In the genomic region with DNA sequence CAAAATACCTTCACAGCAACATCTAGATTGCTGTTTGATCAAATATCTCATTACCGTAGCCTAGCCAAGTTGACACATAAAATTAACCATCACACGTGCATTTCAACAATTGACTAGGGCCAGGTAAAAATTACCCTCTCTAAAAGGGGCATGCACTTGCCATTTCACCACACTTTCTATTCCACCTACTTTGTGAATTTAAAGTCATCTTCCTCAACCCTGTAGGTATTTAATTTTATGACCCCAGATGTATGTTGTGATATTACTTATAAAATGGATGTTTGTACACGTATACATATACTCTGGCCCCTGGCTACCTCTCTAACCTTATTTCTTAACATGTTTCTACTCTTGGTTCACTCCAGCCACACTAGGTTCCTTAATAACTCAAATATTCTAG, we compare ENCODE assay signal across 17 cellular contexts.
A peak's percentile ranks its signal among the peaks of the same experiment; 100 is the strongest.
DNase-seq lines count a peak whose midpoint lies in the region; ATAC-seq and TF ChIP-seq lines count a peak whose summit lies in the region.
"Had no signal": no experiment of that assay in that cellular context is flagged by ENCODE, and none has a peak within 500 bp of the region (broad histone marks: within the 10 kb centered on the region; RNA-seq: fewer than 3 reads in every experiment).

No MANE protein-coding gene starts in this region.

- H3K4me1 Mint-ChIP-seq in nephron progenitor cell: peaks cover 26% of the 10 kb centered on the region
- H3K4me1 Mint-ChIP-seq: CD4-positive, alpha-beta memory T cell had no signal

- H3K27ac ChIP-seq in 22Rv1: peak overlapping the region; percentile 88
- H3K27ac ChIP-seq: A549; BLaER1 treated with 17β-estradiol and CSF1 and Interleukin-3, amounts not matched to agents 10 nM and 100 nM had no signal

- DNase-seq in NCI-H69 (lab: John Stamatoyannopoulos, UW) (peak; percentile 29), nephron progenitor cell (no peak), MV-4-11 (lab: John Stamatoyannopoulos, UW) (no peak)
- DNase-seq: 8988T; ACHN; AML-193; BE2C; CD4-positive, alpha-beta memory T cell; COR-L47; DMS153; DND-41; GOT3 had no signal

- H3K27ac Mint-ChIP-seq in nephron progenitor cell: peak overlapping the region; percentile 23

- peaks cover 24% of the 10 kb centered on the region for H3K36me3 Mint-ChIP-seq in nephron progenitor cell (ENCODE audit: low read depth)
- H3K36me3 Mint-ChIP-seq: CD4-positive, alpha-beta memory T cell had no signal

- no peaks in the 10 kb centered on the region for H3K27me3 Mint-ChIP-seq in nephron progenitor cell (ENCODE audit: low read depth, poor library complexity)
- H3K27me3 Mint-ChIP-seq: CD4-positive, alpha-beta memory T cell had no signal

- no peaks in the 10 kb centered on the region for H3K9me3 Mint-ChIP-seq in nephron progenitor cell

- ATAC-seq in HG03457 (IDR thresholded peaks at IDR 0.05; ENCODE audit: unreplicated experiment) (no peak), HG03175 (IDR thresholded peaks at IDR 0.05; ENCODE audit: unreplicated experiment) (no peak)
- ATAC-seq: A549 had no signal

- TF ChIP-seq CTCF in 22Rv1 (IDR thresholded peaks at IDR 0.05) (no peak), nephron progenitor cell (IDR thresholded peaks at IDR 0.05) (no peak)

- H3K4me3 Mint-ChIP-seq in nephron progenitor cell: no peak overlapping the region
- H3K4me3 Mint-ChIP-seq: CD4-positive, alpha-beta memory T cell had no signal
